10 cellular contexts compared by ENCODE assay signal in genomic region chr10:116627386-116627933, GRCh38. TPM values are rescaled to one million over a fixed set of nuclear protein-coding genes. Genes with fewer than 3 reads are reported as not detected.
DNase-seq lines count a peak whose midpoint lies in the region; ATAC-seq and TF ChIP-seq lines count a peak whose summit lies in the region.
"Had no signal": no experiment of that assay in that cellular context is flagged by ENCODE, and none has a peak within 500 bp of the region (broad histone marks: within the 10 kb centered on the region; RNA-seq: fewer than 3 reads in every experiment).

No MANE protein-coding gene starts in this region.

- TF ChIP-seq POLR2A in breast epithelium (IDR thresholded peaks at IDR 0.05) (no peak), tibial nerve (IDR thresholded peaks at IDR 0.05) (no peak)

- H3K4me3 ChIP-seq in breast epithelium, result peak overlapping the region in 2 of 3 donors; percentile 35 to 63
- H3K4me3 ChIP-seq in tibial nerve, result peak overlapping the region; percentile 36 to 55 (median 45)

- no peak overlapping the region for H3K4me3 Mint-ChIP-seq in activated T-helper 17 cell treated with anti-CD3 and anti-CD28 coated beads, Interleukin-2, amount 50 U/mL, for 72 hours

- no peak overlapping the region for H3K27ac ChIP-seq in breast epithelium
- H3K27ac ChIP-seq in tibial nerve, result peak overlapping the region in 2 of 4 donors; percentile 30 to 80

- no peaks in the 10 kb centered on the region for H3K4me1 Mint-ChIP-seq in activated T-helper 17 cell treated with anti-CD3 and anti-CD28 coated beads, Interleukin-2, amount 50 U/mL, for 72 hours

- no peak for ATAC-seq in activated T-helper 17 cell treated with anti-CD3 and anti-CD28 coated beads, Interleukin-2, amount 50 U/mL, for 72 hours (replicated peaks)

- POLR2A ChIA-PET in GM10248 (lab: Yijun Ruan, JAX), result no interaction called here

- H3K27me3 Mint-ChIP-seq in activated T-helper 17 cell treated with anti-CD3 and anti-CD28 coated beads, Interleukin-2, amount 50 U/mL, for 72 hours, result peaks cover 34% of the 10 kb centered on the region

- intact Hi-C loops in breast epithelium (cut with DNase I; ENCODE audit: low total_unique reads), result loop anchor here (5.0 kb wide), 1 partner anchor 1420 kb away; the partner anchor contains the start of gene RAB11FIP2

- 2 to 4% methylated on average over 12 to 47 of the region's 49 CpGs for WGBS in tibial nerve, 2 donors

- CTCF ChIA-PET in GM10248 (lab: Yijun Ruan, JAX), result interaction anchor here (1.1 to 1.3 kb wide), 2 partner anchors 11 to 21 kb away, joined by 3 read pairs; no protein-coding TSS in a partner anchor

- H3K36me3 ChIP-seq in breast epithelium, result peaks cover 4% of the 10 kb centered on the region
- no peaks in the 10 kb centered on the region for H3K36me3 ChIP-seq in tibial nerve

- peak; percentile 14 for DNase-seq in HT1080 (ENCODE audit: low read depth)
- DNase-seq in breast epithelium (ENCODE audit: low spot score in 2 of 2), result no peak
- DNase-seq in kidney tubule cell (ENCODE audit: low spot score), result peak; percentile 45
- no peak for DNase-seq in tibial nerve (ENCODE audit: low spot score in 2 of 2)
- no peak for DNase-seq in dermis blood vessel endothelial cell
- DNase-seq in GM10248 (ENCODE audit: extremely low spot score), result no peak
- no peak for DNase-seq in GF-D8 (lab: John Stamatoyannopoulos, UW)
- DNase-seq: activated CD4-positive, alpha-beta T cell treated with anti-CD3 and anti-CD28 coated beads, Interleukin-2, amount 50 U/mL, for 4 hours had no signal

- H3K4me1 ChIP-seq in breast epithelium (no peaks in the 10 kb centered on the region), tibial nerve (peaks cover 0 to 12% (median 0%) of the 10 kb centered on the region in 4 donors)

- H3K36me3 Mint-ChIP-seq in activated T-helper 17 cell treated with anti-CD3 and anti-CD28 coated beads, Interleukin-2, amount 50 U/mL, for 72 hours (ENCODE audit: low read depth), result no peaks in the 10 kb centered on the region

- TF ChIP-seq EP300 in tibial nerve (IDR thresholded peaks at IDR 0.05), result peak in 1 of 2 donors; percentile 23

- H3K27ac Mint-ChIP-seq in activated T-helper 17 cell treated with anti-CD3 and anti-CD28 coated beads, Interleukin-2, amount 50 U/mL, for 72 hours, result no peak overlapping the region

- H3K9me3 Mint-ChIP-seq in activated T-helper 17 cell treated with anti-CD3 and anti-CD28 coated beads, Interleukin-2, amount 50 U/mL, for 72 hours, result no peaks in the 10 kb centered on the region

- H3K9me3 ChIP-seq in breast epithelium (no peaks in the 10 kb centered on the region), tibial nerve (no peaks in the 10 kb centered on the region)

- TF ChIP-seq CTCF in breast epithelium (IDR thresholded peaks at IDR 0.05) (peak in 2 of 3 donors; percentile 38 to 59), tibial nerve (IDR thresholded peaks at IDR 0.05) (peak; percentile 43 to 84 (median 70)), GM10248 (IDR thresholded peaks at IDR 0.05; ENCODE audit: control extremely low read depth, extremely low read depth, low read depth, missing control alignments) (no peak)

- H3K27me3 ChIP-seq in breast epithelium (peaks cover 0 to 17% of the 10 kb centered on the region in 2 donors), tibial nerve (peaks cover 0 to 19% of the 10 kb centered on the region in 2 donors)

RNA-seq across cellular contexts. Expression of gene PNLIPRP2, which starts 6.7 kb away (rescaled TPM):
- total RNA-seq in HT1080 (2014; rRNA removed; shearing (Covaris generic)), result not detected in 2 replicates
- not detected in 2 replicates for polyA plus RNA-seq in HT1080 (2015; cell fraction: cytosol; rRNA removed)
- not detected in 2 replicates for polyA plus RNA-seq in HT1080 (2015; cell fraction: nucleus; rRNA removed)
- not detected for total RNA-seq in breast epithelium
- 1 to 10 TPM in 2 of 4 donors, under 1 TPM in 1, not detected in 1; 0.42 to 4.1 (median 2.4) TPM for total RNA-seq in tibial nerve
- total RNA-seq in activated T-helper 17 cell treated with anti-CD3 and anti-CD28 coated beads, Interleukin-2, amount 50 U/mL, for 72 hours, result not detected
- total RNA-seq in dermis blood vessel endothelial cell, result not detected in 2 replicates
- total RNA-seq: M059J had no signal

RNA-seq across cellular contexts. Expression of gene PNLIPRP1, which starts 36.7 kb away (rescaled TPM):
- total RNA-seq in HT1080 (2014; rRNA removed; shearing (Covaris generic)), result not detected in 2 replicates
- not detected in 2 replicates for polyA plus RNA-seq in HT1080 (2015; cell fraction: cytosol; rRNA removed)
- polyA plus RNA-seq in HT1080 (2015; cell fraction: nucleus; rRNA removed), result not detected in 2 replicates
- not detected for total RNA-seq in breast epithelium
- total RNA-seq in tibial nerve, result 1 to 10 TPM in 1 of 4 donors, under 1 TPM in 1, not detected in 2; 0.66 to 2.4 TPM
- not detected for total RNA-seq in activated T-helper 17 cell treated with anti-CD3 and anti-CD28 coated beads, Interleukin-2, amount 50 U/mL, for 72 hours
- total RNA-seq in dermis blood vessel endothelial cell, result not detected in 2 replicates
- total RNA-seq: M059J had no signal

Comparison
In these comparisons a context has a peak if more than half of its experiments do, and no peak if none do; other contexts are left out.
1. DNase-seq: peak in HT1080 (single experiment) and kidney tubule cell (single experiment); none in breast epithelium (0 of 2), tibial nerve (0 of 2), dermis blood vessel endothelial cell (single experiment), GM10248 (single experiment) and GF-D8 (single experiment).